13 cellular contexts compared by ENCODE assay signal in genomic region chr12:125220404-125221273, GRCh38. TPM values are rescaled to one million over a fixed set of nuclear protein-coding genes. Genes with fewer than 3 reads are reported as not detected.
DNase-seq lines count a peak whose midpoint lies in the region; ATAC-seq and TF ChIP-seq lines count a peak whose summit lies in the region.
"Had no signal": no experiment of that assay in that cellular context is flagged by ENCODE, and none has a peak within 500 bp of the region (broad histone marks: within the 10 kb centered on the region; RNA-seq: fewer than 3 reads in every experiment).

No MANE protein-coding gene starts in this region.

- H3K27ac ChIP-seq in body of pancreas (no peak overlapping the region), temporal lobe (ENCODE audit: low read depth, low read length) (peak overlapping the region; percentile 20), hepatocyte (no peak overlapping the region)
- H3K27ac ChIP-seq: vagina had no signal

- TF ChIP-seq POLR2A in body of pancreas (IDR thresholded peaks at IDR 0.05): no peak

- H3K27me3 ChIP-seq in body of pancreas: peaks cover 0 to 8% of the 10 kb centered on the region in 2 donors
- H3K27me3 ChIP-seq in hepatocyte: no peaks in the 10 kb centered on the region
- H3K27me3 ChIP-seq in H7 (ENCODE audit: control insufficient read depth, insufficient read depth, low read length): no peaks in the 10 kb centered on the region
- H3K27me3 ChIP-seq: vagina had no signal

- intact Hi-C loops in body of pancreas (cut with DNase I): no loop called here

- DNase-seq in activated T-cell treated with anti-CD3 and anti-CD28 coated beads for 48 hours (ENCODE audit: low read depth) (peak; percentile 3), activated T-cell treated with anti-CD3 and anti-CD28 coated beads for 4 hours (no peak), NCI-H2227 (lab: John Stamatoyannopoulos, UW; ENCODE audit: unreplicated experiment) (peak; percentile 79), body of pancreas (peak; percentile 82 to 89 (median 88)), germinal center (ENCODE audit: low spot score) (no peak), hepatocyte (ENCODE audit: low spot score) (no peak), H7 (no peak)
- DNase-seq: naive thymus-derived CD8-positive, alpha-beta T cell; T-helper 1 cell had no signal

- H3K4me1 ChIP-seq in body of pancreas: peaks cover 10% of the 10 kb centered on the region
- no peaks in the 10 kb centered on the region for H3K4me1 ChIP-seq in hepatocyte (ENCODE audit: insufficient read depth)
- H3K4me1 ChIP-seq: vagina had no signal

- no peaks in the 10 kb centered on the region for H3K36me3 ChIP-seq in body of pancreas (replicated peaks in 1 of 2; ENCODE audit: insufficient read depth in 1 of 2, low read depth in 2 of 2)
- no peaks in the 10 kb centered on the region for H3K36me3 ChIP-seq in hepatocyte (replicated peaks; ENCODE audit: insufficient read depth, low read depth)
- no peaks in the 10 kb centered on the region for H3K36me3 ChIP-seq in H7 (replicated peaks; ENCODE audit: control insufficient read depth, insufficient read depth, low read length)
- H3K36me3 ChIP-seq: vagina had no signal

- H3K79me2 ChIP-seq in hepatocyte: no peaks in the 10 kb centered on the region

- H2AFZ ChIP-seq in hepatocyte: no peak overlapping the region

- no peaks in the 10 kb centered on the region for H3K9me3 ChIP-seq in body of pancreas
- no peaks in the 10 kb centered on the region for H3K9me3 ChIP-seq in hepatocyte (ENCODE audit: low read depth)
- H3K9me3 ChIP-seq: vagina had no signal

- H3K4me3 ChIP-seq in body of pancreas (no peak overlapping the region), hepatocyte (no peak overlapping the region), H7 (ENCODE audit: insufficient read depth, low read depth, low read length) (no peak overlapping the region)
- H3K4me3 ChIP-seq: smooth muscle cell, vagina had no signal

- no peaks in the 10 kb centered on the region for H3K9me2 ChIP-seq in hepatocyte (replicated peaks; ENCODE audit: insufficient read depth)

- ATAC-seq in body of pancreas: peak; percentile 78
- ATAC-seq: activated naive CD4-positive, alpha-beta T cell treated with anti-CD3 and anti-CD28 coated beads, Interleukin-2, amount 50 U/mL, for 72 hours; naive thymus-derived CD8-positive, alpha-beta T cell had no signal

- TF ChIP-seq CTCF in body of pancreas (IDR thresholded peaks at IDR 0.05) (no peak), hepatocyte (IDR thresholded peaks at IDR 0.05; ENCODE audit: poor library complexity) (no peak)

- H3K4me2 ChIP-seq in hepatocyte: no peak overlapping the region
- H3K4me2 ChIP-seq: smooth muscle cell had no signal

- 41 to 55% methylated on average over 14 to 16 of the region's 16 CpGs for WGBS in body of pancreas, 2 donors
- WGBS in hepatocyte (ENCODE audit: low lambda C conversion rate, missing lambda C conversion rate): 69% methylated on average over 16 of the region's 16 CpGs

- H4K20me1 ChIP-seq in hepatocyte (ENCODE audit: insufficient read depth, poor library complexity, severe bottlenecking): no peaks in the 10 kb centered on the region

RNA-seq across cellular contexts. Expression of gene TMEM132B, which starts 34.5 kb away (rescaled TPM):
- total RNA-seq in body of pancreas (under 1 TPM; 0.26 to 0.33 TPM), temporal lobe (58.0 TPM), hepatocyte (0.36 and 0.83 TPM in 2 replicates)
- 0.71 and 1.6 TPM in 2 replicates for polyA plus RNA-seq in hepatocyte
- 25.3 and 28.5 TPM in 2 replicates for total RNA-seq in H7 (2014; rRNA removed; shearing (Covaris generic))
- total RNA-seq: activated naive CD4-positive, alpha-beta T cell treated with anti-CD3 and anti-CD28 coated beads, Interleukin-2, amount 50 U/mL, for 72 hours; naive thymus-derived CD8-positive, alpha-beta T cell; smooth muscle cell had no signal
- polyA plus RNA-seq: naive thymus-derived CD8-positive, alpha-beta T cell had no signal

Comparison
In these comparisons a context has a peak if more than half of its experiments do, and no peak if none do; other contexts are left out.
1. DNase-seq: peak in activated T-cell treated with anti-CD3 and anti-CD28 coated beads for 48 hours (single experiment), NCI-H2227 (single experiment) and body of pancreas (4 of 4); none in activated T-cell treated with anti-CD3 and anti-CD28 coated beads for 4 hours (single experiment), germinal center (single experiment), hepatocyte (single experiment) and H7 (single experiment).
2. RNA of gene TMEM132B, which starts 34.5 kb away (total RNA-seq): 58.0 TPM in temporal lobe (single experiment) and 25.3 to 28.5 TPM in H7; 0.36 to 0.83 TPM in hepatocyte and 0.26 to 0.33 TPM in body of pancreas; every median in the first group is over 10 times any median in the second.